ENCODE assay signal across 1 cellular context in genomic region chr4:97493815-97494518, GRCh38.
TF ChIP-seq lines count a peak whose summit lies in the region.

No MANE protein-coding gene starts in this region.

TF ChIP-seq in GM23338, 12 proteins besides CTCF, POLR2A, EP300 and RAD21 (continued from another document):
- no peak for TF ChIP-seq ETS1 (IDR thresholded peaks at IDR 0.05)
- TF ChIP-seq REST (IDR thresholded peaks at IDR 0.05; ENCODE audit: unreplicated experiment), result no peak
- TF ChIP-seq, protein P1, sequence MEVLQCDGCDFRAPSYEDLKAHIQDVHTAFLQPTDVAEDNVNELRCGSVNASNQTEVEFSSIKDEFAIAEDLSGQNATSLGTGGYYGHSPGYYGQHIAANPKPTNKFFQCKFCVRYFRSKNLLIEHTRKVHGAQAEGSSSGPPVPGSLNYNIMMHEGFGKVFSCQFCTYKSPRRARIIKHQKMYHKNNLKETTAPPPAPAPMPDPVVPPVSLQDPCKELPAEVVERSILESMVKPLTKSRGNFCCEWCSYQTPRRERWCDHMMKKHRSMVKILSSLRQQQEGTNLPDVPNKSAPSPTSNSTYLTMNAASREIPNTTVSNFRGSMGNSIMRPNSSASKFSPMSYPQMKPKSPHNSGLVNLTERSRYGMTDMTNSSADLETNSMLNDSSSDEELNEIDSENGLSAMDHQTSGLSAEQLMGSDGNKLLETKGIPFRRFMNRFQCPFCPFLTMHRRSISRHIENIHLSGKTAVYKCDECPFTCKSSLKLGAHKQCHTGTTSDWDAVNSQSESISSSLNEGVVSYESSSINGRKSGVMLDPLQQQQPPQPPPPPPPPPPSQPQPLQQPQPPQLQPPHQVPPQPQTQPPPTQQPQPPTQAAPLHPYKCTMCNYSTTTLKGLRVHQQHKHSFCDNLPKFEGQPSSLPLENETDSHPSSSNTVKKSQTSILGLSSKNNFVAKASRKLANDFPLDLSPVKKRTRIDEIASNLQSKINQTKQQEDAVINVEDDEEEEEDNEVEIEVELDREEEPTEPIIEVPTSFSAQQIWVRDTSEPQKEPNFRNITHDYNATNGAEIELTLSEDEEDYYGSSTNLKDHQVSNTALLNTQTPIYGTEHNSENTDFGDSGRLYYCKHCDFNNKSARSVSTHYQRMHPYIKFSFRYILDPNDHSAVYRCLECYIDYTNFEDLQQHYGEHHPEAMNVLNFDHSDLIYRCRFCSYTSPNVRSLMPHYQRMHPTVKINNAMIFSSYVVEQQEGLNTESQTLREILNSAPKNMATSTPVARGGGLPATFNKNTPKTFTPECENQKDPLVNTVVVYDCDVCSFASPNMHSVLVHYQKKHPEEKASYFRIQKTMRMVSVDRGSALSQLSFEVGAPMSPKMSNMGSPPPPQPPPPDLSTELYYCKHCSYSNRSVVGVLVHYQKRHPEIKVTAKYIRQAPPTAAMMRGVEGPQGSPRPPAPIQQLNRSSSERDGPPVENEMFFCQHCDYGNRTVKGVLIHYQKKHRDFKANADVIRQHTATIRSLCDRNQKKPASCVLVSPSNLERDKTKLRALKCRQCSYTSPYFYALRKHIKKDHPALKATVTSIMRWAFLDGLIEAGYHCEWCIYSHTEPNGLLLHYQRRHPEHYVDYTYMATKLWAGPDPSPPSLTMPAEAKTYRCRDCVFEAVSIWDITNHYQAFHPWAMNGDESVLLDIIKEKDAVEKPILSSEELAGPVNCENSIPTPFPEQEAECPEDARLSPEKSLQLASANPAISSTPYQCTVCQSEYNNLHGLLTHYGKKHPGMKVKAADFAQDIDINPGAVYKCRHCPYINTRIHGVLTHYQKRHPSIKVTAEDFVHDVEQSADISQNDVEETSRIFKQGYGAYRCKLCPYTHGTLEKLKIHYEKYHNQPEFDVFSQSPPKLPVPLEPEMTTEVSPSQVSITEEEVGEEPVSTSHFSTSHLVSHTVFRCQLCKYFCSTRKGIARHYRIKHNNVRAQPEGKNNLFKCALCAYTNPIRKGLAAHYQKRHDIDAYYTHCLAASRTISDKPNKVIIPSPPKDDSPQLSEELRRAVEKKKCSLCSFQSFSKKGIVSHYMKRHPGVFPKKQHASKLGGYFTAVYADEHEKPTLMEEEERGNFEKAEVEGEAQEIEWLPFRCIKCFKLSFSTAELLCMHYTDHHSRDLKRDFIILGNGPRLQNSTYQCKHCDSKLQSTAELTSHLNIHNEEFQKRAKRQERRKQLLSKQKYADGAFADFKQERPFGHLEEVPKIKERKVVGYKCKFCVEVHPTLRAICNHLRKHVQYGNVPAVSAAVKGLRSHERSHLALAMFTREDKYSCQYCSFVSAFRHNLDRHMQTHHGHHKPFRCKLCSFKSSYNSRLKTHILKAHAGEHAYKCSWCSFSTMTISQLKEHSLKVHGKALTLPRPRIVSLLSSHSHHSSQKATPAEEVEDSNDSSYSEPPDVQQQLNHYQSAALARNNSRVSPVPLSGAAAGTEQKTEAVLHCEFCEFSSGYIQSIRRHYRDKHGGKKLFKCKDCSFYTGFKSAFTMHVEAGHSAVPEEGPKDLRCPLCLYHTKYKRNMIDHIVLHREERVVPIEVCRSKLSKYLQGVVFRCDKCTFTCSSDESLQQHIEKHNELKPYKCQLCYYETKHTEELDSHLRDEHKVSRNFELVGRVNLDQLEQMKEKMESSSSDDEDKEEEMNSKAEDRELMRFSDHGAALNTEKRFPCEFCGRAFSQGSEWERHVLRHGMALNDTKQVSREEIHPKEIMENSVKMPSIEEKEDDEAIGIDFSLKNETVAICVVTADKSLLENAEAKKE (CRISPR knock-in tag; IDR thresholded peaks at IDR 0.05), result no peak
